Comparison of ENCODE assay signal across 12 cellular contexts in the genomic region with DNA sequence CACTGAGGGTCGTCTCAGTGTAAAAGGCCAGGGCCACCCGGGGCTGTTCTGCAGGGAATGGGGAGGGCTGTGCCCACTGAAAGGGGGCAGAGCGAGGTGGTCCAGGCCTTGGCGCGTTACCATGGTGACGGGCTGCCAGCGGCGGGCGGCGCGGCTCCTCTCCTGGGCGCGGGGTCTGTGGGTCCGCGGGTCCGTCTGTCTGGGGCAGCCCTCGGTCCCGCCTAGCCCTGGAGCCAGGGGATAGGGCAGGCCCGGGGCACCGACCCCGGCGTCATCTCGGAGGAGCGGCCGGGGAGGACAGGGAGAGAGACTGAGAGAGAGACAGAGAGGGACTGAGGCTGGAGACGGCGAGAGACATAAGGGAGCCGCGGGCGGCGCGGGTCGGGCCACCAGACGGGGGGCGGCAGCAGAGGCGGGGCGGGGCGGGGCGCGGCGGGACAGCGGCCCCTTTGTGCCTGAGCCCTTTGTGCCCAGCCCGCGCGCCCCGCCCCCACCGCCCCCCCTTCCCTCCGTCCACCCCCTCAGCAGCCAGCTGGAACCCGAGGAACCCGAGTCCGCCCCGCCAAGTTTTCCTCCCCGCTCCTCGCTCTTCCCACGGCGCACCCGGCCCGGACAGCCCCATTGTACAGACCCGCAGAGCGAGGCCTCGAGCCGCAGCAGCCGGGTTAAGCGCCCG. TPM values are rescaled to one million over a fixed set of nuclear protein-coding genes. Genes with fewer than 3 reads are reported as not detected.
DNase-seq lines count a peak whose midpoint lies in the region; ATAC-seq, FAIRE-seq and TF ChIP-seq lines count a peak whose summit lies in the region.
"Had no signal": no experiment of that assay in that cellular context is flagged by ENCODE, and none has a peak within 500 bp of the region (broad histone marks: within the 10 kb centered on the region; RNA-seq: fewer than 3 reads in every experiment).

A gene with protein sequence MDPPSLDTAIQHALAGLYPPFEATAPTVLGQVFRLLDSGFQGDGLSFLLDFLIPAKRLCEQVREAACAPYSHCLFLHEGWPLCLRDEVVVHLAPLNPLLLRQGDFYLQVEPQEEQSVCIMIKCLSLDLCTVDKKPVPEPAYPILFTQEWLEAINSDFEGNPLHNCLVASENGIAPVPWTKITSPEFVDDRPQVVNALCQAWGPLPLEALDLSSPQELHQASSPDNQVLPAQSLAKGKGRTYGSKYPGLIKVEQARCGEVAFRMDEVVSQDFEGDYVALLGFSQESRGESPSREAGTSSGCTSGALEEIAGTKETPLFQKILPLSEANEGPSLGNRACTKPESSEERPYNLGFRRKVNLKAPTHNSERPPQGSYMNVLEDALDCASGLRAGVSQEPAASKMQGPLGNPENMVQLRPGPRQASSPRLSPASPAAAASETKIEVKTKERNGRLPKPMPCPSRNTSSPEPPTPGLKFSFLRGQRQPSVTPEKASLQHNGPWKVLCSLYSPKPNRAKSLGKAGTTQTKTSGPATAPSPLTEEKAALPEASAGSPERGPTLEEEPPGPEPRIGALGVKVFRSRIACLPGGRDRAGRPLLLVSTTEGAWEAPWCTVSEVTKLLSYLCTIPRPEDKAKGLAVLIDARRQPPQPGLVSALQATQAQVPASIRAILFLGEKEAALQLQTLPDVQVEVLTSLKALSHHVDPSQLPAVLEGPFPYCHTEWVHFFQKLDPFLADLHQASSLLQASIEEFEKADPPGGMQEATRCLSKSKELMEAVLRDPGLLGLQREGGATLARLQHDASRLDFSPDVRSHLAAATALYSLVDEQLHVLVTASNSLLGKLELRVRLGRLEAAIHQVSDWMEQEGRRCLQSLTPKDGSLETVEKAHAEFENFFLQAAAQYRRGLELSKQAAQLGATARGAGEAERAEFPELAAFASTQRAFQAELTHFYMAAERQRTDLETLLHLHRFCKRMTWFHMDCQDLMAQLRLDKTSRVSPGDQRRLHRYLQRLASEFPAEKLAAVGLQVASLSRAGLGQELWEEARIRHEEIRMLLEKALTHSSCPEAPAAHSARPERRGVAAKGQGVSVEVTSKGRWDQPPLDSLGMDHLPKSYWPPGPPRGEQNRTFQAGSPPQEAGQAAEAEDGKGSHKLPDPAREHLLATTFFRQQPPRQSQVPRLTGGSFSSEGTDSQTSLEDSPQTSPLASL (minus strand): TSS at position 358 of the 676 bp plus-strand sequence. CDS start 235 bp downstream, at position 123.

- CTCF ChIA-PET in K562 (lab: Yijun Ruan, JAX; ENCODE audit: low intra/inter-chr PET ratio): no interaction called here

- H3K4me1 ChIP-seq in K562 (replicated peaks in 1 of 2; ENCODE audit: control insufficient read depth in 2 of 2, insufficient read depth in 2 of 2, low read length in 2 of 2): peaks cover 0 to 4% of the 10 kb centered on the region in 2 experiments; a peak in 1 of 5 replicates
- no peaks in the 10 kb centered on the region for H3K4me1 ChIP-seq in pancreas

- H4K20me1 ChIP-seq in K562 (replicated peaks; ENCODE audit: control insufficient read depth, insufficient read depth, low read length): no peaks in the 10 kb centered on the region

- H3K4me2 ChIP-seq in K562 (ENCODE audit: insufficient read depth, low read length): no peak within 1 kb of the TSS

- TF ChIP-seq CTCF in K562 (IDR thresholded peaks at IDR 0.05 in 2 of 3, conservative IDR thresholded peaks at IDR 0.05 in 1 of 3; ENCODE audit: insufficient read depth in 2 of 3, low read depth in 1 of 3, low read length in 3 of 3): no peak
- no peak for TF ChIP-seq CTCF in pancreas (IDR thresholded peaks at IDR 0.05)

- H3K9ac ChIP-seq in K562 (ENCODE audit: insufficient read depth in 1 of 2, low read depth in 2 of 2, low read length in 2 of 2): no peak within 1 kb of the TSS

- no peaks in the 10 kb centered on the region for H3K36me3 ChIP-seq in K562 (ENCODE audit: control insufficient read depth, insufficient read depth, low read length)
- H3K36me3 ChIP-seq in pancreas: no peaks in the 10 kb centered on the region

- DNase-seq in EH (ENCODE audit: low read depth) (peak; percentile 43), K562 (ENCODE audit: extremely low read depth in 1 of 4, low spot score in 3 of 4) (peak in 2 of 4 experiments; percentile 24), retina (peak; percentile 80), pancreas (no peak), DMS153 (lab: John Stamatoyannopoulos, UW) (no peak)
- DNase-seq in stimulated activated CD4-positive, alpha-beta T cell treated with anti-CD3 and anti-CD28 coated beads, Interleukin-4, amount 100 ng/mL, for 4 hours: no peak
- DNase-seq: activated CD8-positive, alpha-beta memory T cell treated with anti-CD3 and anti-CD28 coated beads, Interleukin-2, amount 50 U/mL, for 48 hours; NCI-H446 treated with DMSO at 0.1 percent for 48 hours had no signal

- H3K79me2 ChIP-seq in K562 (ENCODE audit: control insufficient read depth, insufficient read depth, low read length): no peaks in the 10 kb centered on the region

- H3K27me3 ChIP-seq in K562 (ENCODE audit: control insufficient read depth in 2 of 2, insufficient read depth in 2 of 2, low read length in 2 of 2) (peaks cover 29 to 51% of the 10 kb centered on the region in 2 experiments), pancreas (peaks cover 0 to 11% (median 0%) of the 10 kb centered on the region in 4 donors)

- intact Hi-C loops in K562 (cut with micrococcal nuclease): no loop called here
- intact Hi-C loops in pancreas (cut with DNase I): no loop called here

- FAIRE-seq in K562 (lab: Jason Lieb, UNC) (no peak), pancreas (lab: Jason Lieb, UNC) (no peak)
- FAIRE-seq: G401.6, urothelium cell line had no signal

- H3K9me1 ChIP-seq in K562 (ENCODE audit: control insufficient read depth, insufficient read depth, low read length): no peaks in the 10 kb centered on the region

- H3K9me3 ChIP-seq in K562 (replicated peaks; ENCODE audit: control insufficient read depth, insufficient read depth, low read depth, low read length) (no peaks in the 10 kb centered on the region), pancreas (no peaks in the 10 kb centered on the region)

- no peak for TF ChIP-seq RAD21 in K562 (CRISPR knock-in tag; conservative IDR thresholded peaks at IDR 0.05 in 1 of 2, IDR thresholded peaks at IDR 0.05 in 1 of 2)

- H3K27ac ChIP-seq in K562 (ENCODE audit: extremely low read depth, low read depth, low read length) (no peak within 1 kb of the TSS), pancreas (no peak within 1 kb of the TSS)

- no peak for TF ChIP-seq EP300 in K562 (IDR thresholded peaks at IDR 0.05; ENCODE audit: low read length)

- no peak within 1 kb of the TSS for H2AFZ ChIP-seq in K562 (ENCODE audit: low read depth, low read length)

- BruUV-seq in K562 (replicated peaks; lab: Mats Ljungman, UMichigan): no TSS peak

- POLR2A ChIA-PET in K562 (lab: Yijun Ruan, JAX): interaction anchor here (0.9 kb wide), 1 partner anchor 14 kb away, joined by 3 read pairs; no protein-coding TSS in a partner anchor

- no peak for ATAC-seq in K562
- ATAC-seq in HG03097 (IDR thresholded peaks at IDR 0.05; ENCODE audit: low FRiP score, unreplicated experiment): no peak
- no peak for ATAC-seq in pancreas

- H3K4me3 ChIP-seq in K562 (no peak within 1 kb of the TSS), iPS-11a (ENCODE audit: low read depth, low read length) (peak within 1 kb of the TSS; percentile 41), pancreas (peak within 1 kb of the TSS in 1 of 4 donors; percentile 20)

- in situ Hi-C loops in K562 (cut with MboI): no loop called here

- 1% methylated on average over 22 of the region's 65 CpGs for WGBS in K562 (ENCODE audit: insufficient coverage, low coverage, missing lambda C conversion rate)
- 3 to 5% methylated on average over 27 to 57 of the region's 65 CpGs for WGBS in pancreas, 2 donors

- no peak for TF ChIP-seq POLR2A in K562 (conservative IDR thresholded peaks at IDR 0.05)

TF ChIP-seq in K562, 482 proteins besides CTCF, POLR2A, EP300 and RAD21:
- TF ChIP-seq RFX1 (IDR thresholded peaks at IDR 0.05) (peak; percentile 65), SRSF1 (IDR thresholded peaks at IDR 0.05; ENCODE audit: low read depth, low read length) (no peak)

RNA-seq across cellular contexts. Expression of the gene that starts here (rescaled TPM):
- not detected in 2 replicates for total RNA-seq in K562 (2011; cell fraction: chromatin; rRNA removed; ENCODE audit: low replicate concordance)
- not detected in 2 replicates for total RNA-seq in K562 (2011; cell fraction: nucleolus; rRNA removed)
- total RNA-seq in K562 (2011; cell fraction: nucleoplasm; rRNA removed): not detected in 2 replicates
- total RNA-seq in K562 (2014; rRNA removed): not detected in 2 replicates
- not detected in 2 replicates for total RNA-seq in K562 (2014; rRNA removed; fragmentation: Illumina TruSeq; extraction: Trizol)
- total RNA-seq in K562 (2015; rRNA removed; fragmentation: Illumina TruSeq; extraction: Trizol): not detected in 2 replicates
- total RNA-seq in K562 (2021): not detected in 2 replicates
- polyA plus RNA-seq in K562 (2011; rRNA removed): not detected in 2 replicates
- polyA plus RNA-seq in K562 (2011; cell fraction: cytosol; rRNA removed): not detected in 2 replicates
- polyA plus RNA-seq in K562 (2011; cell fraction: nucleus; rRNA removed): not detected in 2 replicates
- 0.11 TPM in 1 of 2 replicates, not detected in the other for polyA plus RNA-seq in K562 (2012)
- not detected in 2 replicates for polyA plus RNA-seq in K562 (2014; fragmentation: Illumina TruSeq; extraction: Trizol)
- polyA plus RNA-seq in K562 (2014; fragmentation: Nextera tagmentation; extraction: Ambion mirVana): not detected
- 0.12 TPM in 1 of 2 replicates, not detected in the other for polyA plus RNA-seq in K562 (2014; rRNA removed)
- polyA minus RNA-seq in K562 (2011; rRNA and poly(A)+ RNA removed): not detected in 2 replicates
- not detected in 2 replicates for polyA minus RNA-seq in K562 (2011; cell fraction: cytosol; rRNA and poly(A)+ RNA removed)
- polyA minus RNA-seq in K562 (2011; cell fraction: nucleus; rRNA and poly(A)+ RNA removed): not detected in 2 replicates
- 1 to 10 TPM in 2 of 6 donors, under 1 TPM in 4; 0.24 to 2.5 (median 0.55) TPM for total RNA-seq in pancreas
- 1 to 10 TPM; 1.4 to 1.7 TPM for polyA plus RNA-seq in pancreas

Comparison
In these comparisons a context has a peak if more than half of its experiments do, and no peak if none do; other contexts are left out.
1. DNase-seq: peak in EH (single experiment) and retina (single experiment); none in pancreas (0 of 6), stimulated activated CD4-positive, alpha-beta T cell treated with anti-CD3 and anti-CD28 coated beads, Interleukin-4, amount 100 ng/mL, for 4 hours (0 of 2) and DMS153 (single experiment).